In the genomic region with DNA sequence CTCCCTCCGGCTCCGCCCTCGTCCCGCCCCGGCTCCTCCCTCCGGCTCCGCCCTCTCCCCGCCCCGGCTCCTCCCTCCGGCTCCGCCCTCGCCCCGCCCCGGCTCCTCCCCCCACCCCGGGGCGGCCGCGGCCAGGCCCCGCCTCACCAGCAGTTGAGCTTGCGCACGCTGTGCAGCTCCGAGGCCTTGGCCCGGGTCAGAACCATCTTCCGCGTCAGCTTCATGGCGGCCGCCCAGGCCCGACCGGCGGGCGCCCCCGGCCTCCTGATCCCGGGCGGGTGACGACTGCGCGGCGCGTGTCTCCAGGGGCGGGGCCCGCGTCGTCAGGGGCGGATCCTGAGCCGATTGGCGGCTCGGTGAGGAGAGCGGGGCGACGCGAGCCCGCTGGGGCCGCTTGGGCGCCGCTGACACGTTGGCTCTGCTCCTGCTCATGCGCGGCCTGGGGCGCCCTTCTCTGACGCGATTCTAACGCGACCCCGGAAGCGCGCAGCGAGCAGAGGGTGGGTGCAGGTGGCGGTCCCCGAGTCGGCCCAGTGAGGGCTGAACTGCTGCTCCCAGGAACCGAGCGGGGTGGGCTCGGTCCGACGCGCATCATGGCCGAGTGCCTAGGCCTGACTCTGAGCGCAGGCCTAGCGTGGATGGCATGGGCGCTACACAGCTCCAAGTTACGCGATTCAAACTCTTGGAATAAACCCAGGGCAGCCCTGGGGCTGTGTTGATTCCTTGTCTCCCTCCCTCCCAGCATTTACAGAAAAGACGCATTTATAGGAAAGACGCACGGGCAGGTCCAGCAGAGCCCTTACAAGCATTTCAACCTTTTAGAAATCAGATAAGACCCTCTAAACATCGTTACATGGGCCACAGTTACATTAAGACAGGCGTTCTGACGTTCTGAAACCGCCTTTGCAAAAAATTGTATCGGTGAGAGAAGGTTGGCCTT, we compare ENCODE assay signal across 8 cellular contexts. TPM values are rescaled to one million over a fixed set of nuclear protein-coding genes. Genes with fewer than 3 reads are reported as not detected.
DNase-seq lines count a peak whose midpoint lies in the region; ATAC-seq and TF ChIP-seq lines count a peak whose summit lies in the region.

TSS of gene CFAP410 (minus strand) at position 420 of the 940 bp plus-strand sequence. CDS start at position 224, 196 bp downstream.

- H3K4me3 ChIP-seq in left lung = peak within 1 kb of the TSS; percentile 66 to 89

- H3K27me3 Mint-ChIP-seq in CD14-positive monocyte (ENCODE audit: low read depth in 3 of 3) = peaks cover 4 to 10% (median 5%) of the 10 kb centered on the region in 3 donors

- H3K27me3 ChIP-seq in left lung = no peaks in the 10 kb centered on the region

- H3K4me1 ChIP-seq in left lung = peaks cover 4 to 14% of the 10 kb centered on the region in 2 donors

- peak within 1 kb of the TSS; percentile 82 to 94 for H3K4me3 Mint-ChIP-seq in CD14-positive monocyte

- peaks cover 12 to 13% of the 10 kb centered on the region in 2 donors for H3K36me3 Mint-ChIP-seq in CD14-positive monocyte

- H3K4me1 Mint-ChIP-seq in CD14-positive monocyte = peaks cover 15% of the 10 kb centered on the region

- H3K27ac Mint-ChIP-seq in CD14-positive monocyte = peak within 1 kb of the TSS; percentile 95 to 99 (median 96)

- peaks cover 0 to 19% of the 10 kb centered on the region in 2 donors for H3K36me3 ChIP-seq in left lung

- no peak for TF ChIP-seq CTCF in CD14-positive monocyte (IDR thresholded peaks at IDR 0.05)
- TF ChIP-seq CTCF in left lung (IDR thresholded peaks at IDR 0.05) = no peak

- DNase-seq in CD14-positive monocyte (ENCODE audit: low spot score) (peak; percentile 94), NCI-H748 treated with DMSO at 0.1 percent for 48 hours (lab: John Stamatoyannopoulos, UW) (peak; percentile 79), dedifferentiated amniotic fluid mesenchymal stem cell (ENCODE audit: extremely low spot score) (peak; percentile 93), left lung (peak; percentile 95 to 97)
- peak; percentile 89 to 91 for DNase-seq in activated CD4-positive, alpha-beta T cell treated with anti-CD3 and anti-CD28 coated beads, Interleukin-2, amount 50 U/mL, for 24 hours (ENCODE audit: low read depth in 1 of 2, low spot score in 1 of 2)
- peak; percentile 91 for DNase-seq in stimulated activated CD4-positive, alpha-beta T cell treated with anti-CD3 and anti-CD28 coated beads, Interleukin-2, amount 100 ng/mL, for 4 hours (ENCODE audit: low read depth)

- peaks cover 0 to 1% (median 0%) of the 10 kb centered on the region in 7 donors for H3K9me3 Mint-ChIP-seq in CD14-positive monocyte

- peak; percentile 88 for ATAC-seq in GM19397 (IDR thresholded peaks at IDR 0.05; ENCODE audit: unreplicated experiment)
- peak; percentile 87 for ATAC-seq in HG03565 (IDR thresholded peaks at IDR 0.05; ENCODE audit: unreplicated experiment)
- ATAC-seq in left lung = peak; percentile 93

- intact Hi-C loops in CD14-positive monocyte (cut with micrococcal nuclease) (loop anchor here (2.0 to 10.0 kb wide), 7 partner anchors 38 to 1303 kb away; partner anchors contain the start of genes SUMO3 (in 2 of the 2), LRRC3 (in 1 of the 2), PCBP3 (in 1 of the 2) and PFKL (in 1 of the 2)), left lung (cut with DNase I) (no loop called here)

- H3K9me3 ChIP-seq in left lung = no peaks in the 10 kb centered on the region

- peak within 1 kb of the TSS; percentile 96 to 97 for H3K27ac ChIP-seq in left lung

RNA-seq across cellular contexts. Expression of gene CFAP410, which starts in this region (rescaled TPM):
- 10 to 100 TPM; 14.8 to 17.3 TPM for polyA plus RNA-seq in CD14-positive monocyte
- total RNA-seq in left lung = 10 to 100 TPM; 20.8 to 21.4 TPM

Comparison
In these comparisons a context has a peak if more than half of its experiments do, and no peak if none do; other contexts are left out.
1. Peak in every context shown above with its lines: DNase-seq, ATAC-seq, H3K4me3 ChIP-seq and H3K27ac ChIP-seq.
2. intact Hi-C loops: an anchor here in CD14-positive monocyte (2.0 to 10.0 kb wide); none called in left lung.